15 cellular contexts compared by ENCODE assay signal in genomic region chr5:80959138-80959537, GRCh38. TPM values are rescaled to one million over a fixed set of nuclear protein-coding genes. Genes with fewer than 3 reads are reported as not detected.
DNase-seq lines count a peak whose midpoint lies in the region; TF ChIP-seq lines count a peak whose summit lies in the region.
"Had no signal": no experiment of that assay in that cellular context is flagged by ENCODE, and none has a peak within 500 bp of the region (broad histone marks: within the 10 kb centered on the region; RNA-seq: fewer than 3 reads in every experiment).

No MANE protein-coding gene starts in this region.

- H3K27me3 ChIP-seq in HUES64 (ENCODE audit: insufficient read depth, low read length): peaks cover 50% of the 10 kb centered on the region
- H3K27me3 ChIP-seq in stomach: peaks cover 0 to 79% (median 20%) of the 10 kb centered on the region in 3 donors

- TF ChIP-seq EP300 in stomach (IDR thresholded peaks at IDR 0.05): no peak

- intact Hi-C loops in stomach (cut with DNase I; ENCODE audit: low total_unique reads): no loop called here

- DNase-seq in DMS79 treated with DMSO at 0.1 percent for 48 hours (lab: John Stamatoyannopoulos, UW) (peak; percentile 12), DMS79 (lab: John Stamatoyannopoulos, UW) (no peak), chondrocyte (ENCODE audit: low spot score) (no peak), DMS114 treated with DMSO at 0.1 percent for 48 hours (lab: John Stamatoyannopoulos, UW; ENCODE audit: unreplicated experiment) (no peak), NCI-H1092 treated with DMSO at 0.1 percent for 48 hours (lab: John Stamatoyannopoulos, UW) (no peak), stomach (no peak)
- DNase-seq: left ventricle myocardium inferior, NCI-H1436, NCI-H510A treated with DMSO at 0.1 percent for 48 hours, RPMI8226, T1000 had no signal

- H3K4me1 ChIP-seq in HUES64 (ENCODE audit: insufficient read depth, low read length) (peaks cover 73% of the 10 kb centered on the region), stomach (peaks cover 5 to 24% (median 13%) of the 10 kb centered on the region in 4 donors)

- no peak for TF ChIP-seq POLR2A in stomach (IDR thresholded peaks at IDR 0.05)

- H3K27me3 Mint-ChIP-seq in chondrocyte (ENCODE audit: low read depth) (peaks cover 49% of the 10 kb centered on the region), nephron (ENCODE audit: low read depth) (peaks cover 78% of the 10 kb centered on the region)

- no peak overlapping the region for H3K27ac ChIP-seq in HUES64 (ENCODE audit: low read depth, low read length)
- no peak overlapping the region for H3K27ac ChIP-seq in stomach
- H3K27ac ChIP-seq: 22Rv1 had no signal

- H3K9me3 Mint-ChIP-seq in chondrocyte (ENCODE audit: low read depth) (no peaks in the 10 kb centered on the region), nephron (peaks cover 5% of the 10 kb centered on the region)

- H3K4me3 Mint-ChIP-seq in chondrocyte (ENCODE audit: unreplicated experiment): peak overlapping the region; percentile 65
- peak overlapping the region; percentile 74 to 82 (median 82) for H3K4me3 Mint-ChIP-seq in nephron

- H3K4me3 ChIP-seq in HUES64 (ENCODE audit: low read length) (peak overlapping the region; percentile 74), stomach (no peak overlapping the region)

- H3K27ac Mint-ChIP-seq in chondrocyte (ENCODE audit: unreplicated experiment): no peak overlapping the region
- no peak overlapping the region for H3K27ac Mint-ChIP-seq in nephron

- H3K9ac ChIP-seq in HUES64 (ENCODE audit: low read depth, low read length): 0 out of 2 replicates have a peak overlapping the region, but pooled peaks have one; percentile 48

- peaks cover 13% of the 10 kb centered on the region for H3K4me1 Mint-ChIP-seq in chondrocyte (ENCODE audit: low read depth)
- peaks cover 16% of the 10 kb centered on the region for H3K4me1 Mint-ChIP-seq in nephron

- 50% methylated on average over 8 of the region's 8 CpGs for WGBS in HUES64
- 71 to 79% (median 75%) methylated on average over 8 of the region's 8 CpGs for WGBS in stomach, 5 donors

- H3K36me3 ChIP-seq in HUES64 (ENCODE audit: insufficient read depth, low read length): no peaks in the 10 kb centered on the region
- H3K36me3 ChIP-seq in stomach: no peaks in the 10 kb centered on the region
- H3K36me3 ChIP-seq: left ventricle myocardium inferior, tibial nerve had no signal

- H3K36me3 Mint-ChIP-seq in chondrocyte (ENCODE audit: low read depth) (peaks cover 6% of the 10 kb centered on the region), nephron (ENCODE audit: low read depth) (no peaks in the 10 kb centered on the region)

- no peaks in the 10 kb centered on the region for H3K9me3 ChIP-seq in HUES64 (ENCODE audit: insufficient read depth, low read depth, low read length)
- no peaks in the 10 kb centered on the region for H3K9me3 ChIP-seq in stomach
- H3K9me3 ChIP-seq: left ventricle myocardium inferior, tibial nerve had no signal

- TF ChIP-seq CTCF in chondrocyte (IDR thresholded peaks at IDR 0.05) (no peak), nephron (IDR thresholded peaks at IDR 0.05; ENCODE audit: unreplicated experiment in 3 of 3) (no peak), stomach (IDR thresholded peaks at IDR 0.05) (no peak)

RNA-seq across cellular contexts. Expression of gene RASGRF2, which starts 1.0 kb away (rescaled TPM):
- polyA plus RNA-seq in HUES64 (2013, experiment 1 of 2): 3.5 TPM
- 2.5 TPM for polyA plus RNA-seq in HUES64 (2013, experiment 2 of 2)
- 0.87 to 2.0 TPM (median 0.92 TPM) in 3 replicates for total RNA-seq in chondrocyte
- 1 to 10 TPM; 3.5 to 9.0 (median 4.8) TPM for total RNA-seq in stomach
- polyA plus RNA-seq in stomach: 1 to 10 TPM in 2 of 3 donors, under 1 TPM in 1; 0.63 to 1.3 (median 1.1) TPM
